Comparison of ENCODE assay signal across 2 cellular contexts in the genomic region with DNA sequence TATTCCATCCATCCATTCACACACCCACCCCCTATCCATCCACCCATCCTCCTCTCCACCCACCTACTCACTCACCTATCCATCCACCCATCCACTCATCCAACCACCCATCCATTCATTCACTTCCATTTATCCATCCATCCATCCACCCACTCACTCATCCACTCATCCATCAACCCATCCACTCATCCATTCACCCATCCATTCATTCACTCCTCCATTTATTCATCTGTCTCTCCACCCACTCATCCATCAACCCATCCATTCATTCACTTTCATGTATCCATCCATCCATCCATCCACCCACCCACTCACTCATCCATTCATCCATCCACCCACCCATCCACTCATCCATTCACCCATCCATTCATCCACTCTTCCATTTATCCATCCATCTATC.
TF ChIP-seq lines count a peak whose summit lies in the region.

No MANE protein-coding gene starts in this region.

TF ChIP-seq in HepG2, 621 proteins besides CTCF, POLR2A, EP300 and RAD21 (continued from another document):
- TF ChIP-seq IKZF1 (IDR thresholded peaks at IDR 0.05) (peak; percentile 11; the same call in 1 of the 2 replicates), RAD51 (IDR thresholded peaks at IDR 0.05; ENCODE audit: borderline replicate concordance) (peak; percentile 16; the same call in 1 of the 2 replicates), PRPF4 (IDR thresholded peaks at IDR 0.05; ENCODE audit: low read depth, low read length, poor library complexity, severe bottlenecking) (no peak), FOXA1 (IDR thresholded peaks at IDR 0.05) (0 out of 2 replicates have a peak, but pooled peaks have one; percentile 4), FOXA1 (CRISPR knock-in tag; IDR thresholded peaks at IDR 0.05) (no peak), SOX6 (IDR thresholded peaks at IDR 0.05) (0 out of 2 replicates have a peak, but pooled peaks have one; percentile 3), SOX6 (CRISPR knock-in tag; IDR thresholded peaks at IDR 0.05) (no peak)

TF ChIP-seq in K562, 482 proteins besides CTCF, POLR2A, EP300 and RAD21 (continued from another document):
- TF ChIP-seq, protein P1, sequence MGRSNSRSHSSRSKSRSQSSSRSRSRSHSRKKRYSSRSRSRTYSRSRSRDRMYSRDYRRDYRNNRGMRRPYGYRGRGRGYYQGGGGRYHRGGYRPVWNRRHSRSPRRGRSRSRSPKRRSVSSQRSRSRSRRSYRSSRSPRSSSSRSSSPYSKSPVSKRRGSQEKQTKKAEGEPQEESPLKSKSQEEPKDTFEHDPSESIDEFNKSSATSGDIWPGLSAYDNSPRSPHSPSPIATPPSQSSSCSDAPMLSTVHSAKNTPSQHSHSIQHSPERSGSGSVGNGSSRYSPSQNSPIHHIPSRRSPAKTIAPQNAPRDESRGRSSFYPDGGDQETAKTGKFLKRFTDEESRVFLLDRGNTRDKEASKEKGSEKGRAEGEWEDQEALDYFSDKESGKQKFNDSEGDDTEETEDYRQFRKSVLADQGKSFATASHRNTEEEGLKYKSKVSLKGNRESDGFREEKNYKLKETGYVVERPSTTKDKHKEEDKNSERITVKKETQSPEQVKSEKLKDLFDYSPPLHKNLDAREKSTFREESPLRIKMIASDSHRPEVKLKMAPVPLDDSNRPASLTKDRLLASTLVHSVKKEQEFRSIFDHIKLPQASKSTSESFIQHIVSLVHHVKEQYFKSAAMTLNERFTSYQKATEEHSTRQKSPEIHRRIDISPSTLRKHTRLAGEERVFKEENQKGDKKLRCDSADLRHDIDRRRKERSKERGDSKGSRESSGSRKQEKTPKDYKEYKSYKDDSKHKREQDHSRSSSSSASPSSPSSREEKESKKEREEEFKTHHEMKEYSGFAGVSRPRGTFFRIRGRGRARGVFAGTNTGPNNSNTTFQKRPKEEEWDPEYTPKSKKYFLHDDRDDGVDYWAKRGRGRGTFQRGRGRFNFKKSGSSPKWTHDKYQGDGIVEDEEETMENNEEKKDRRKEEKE (IDR thresholded peaks at IDR 0.05; ENCODE audit: borderline replicate concordance in 1 of 2, control insufficient read depth in 1 of 2, low read depth in 2 of 2, low read length in 1 of 2): no peak
- TF ChIP-seq, protein P2, sequence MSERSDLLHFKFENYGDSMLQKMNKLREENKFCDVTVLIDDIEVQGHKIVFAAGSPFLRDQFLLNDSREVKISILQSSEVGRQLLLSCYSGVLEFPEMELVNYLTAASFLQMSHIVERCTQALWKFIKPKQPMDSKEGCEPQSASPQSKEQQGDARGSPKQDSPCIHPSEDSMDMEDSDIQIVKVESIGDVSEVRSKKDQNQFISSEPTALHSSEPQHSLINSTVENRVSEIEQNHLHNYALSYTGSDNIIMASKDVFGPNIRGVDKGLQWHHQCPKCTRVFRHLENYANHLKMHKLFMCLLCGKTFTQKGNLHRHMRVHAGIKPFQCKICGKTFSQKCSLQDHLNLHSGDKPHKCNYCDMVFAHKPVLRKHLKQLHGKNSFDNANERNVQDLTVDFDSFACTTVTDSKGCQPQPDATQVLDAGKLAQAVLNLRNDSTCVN (CRISPR knock-in tag; IDR thresholded peaks at IDR 0.05): 0 out of 2 replicates have a peak, but pooled peaks have one; percentile 20
- TF ChIP-seq, protein P3, sequence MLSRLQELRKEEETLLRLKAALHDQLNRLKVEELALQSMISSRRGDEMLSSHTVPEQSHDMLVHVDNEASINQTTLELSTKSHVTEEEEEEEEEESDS (CRISPR knock-in tag; IDR thresholded peaks at IDR 0.05): no peak
- TF ChIP-seq ZNF830 (CRISPR knock-in tag; IDR thresholded peaks at IDR 0.05): no peak
TF ChIP-seq in K562: peak in this region for 2.
